In genomic region chr1:205343431-205344009, GRCh38 we compare ENCODE assay signal across 1 cellular context.
TF ChIP-seq lines count a peak whose summit lies in the region.

No MANE protein-coding gene starts in this region.

TF ChIP-seq in K562, 482 proteins besides CTCF, POLR2A, EP300 and RAD21:
- TF ChIP-seq, protein P1, sequence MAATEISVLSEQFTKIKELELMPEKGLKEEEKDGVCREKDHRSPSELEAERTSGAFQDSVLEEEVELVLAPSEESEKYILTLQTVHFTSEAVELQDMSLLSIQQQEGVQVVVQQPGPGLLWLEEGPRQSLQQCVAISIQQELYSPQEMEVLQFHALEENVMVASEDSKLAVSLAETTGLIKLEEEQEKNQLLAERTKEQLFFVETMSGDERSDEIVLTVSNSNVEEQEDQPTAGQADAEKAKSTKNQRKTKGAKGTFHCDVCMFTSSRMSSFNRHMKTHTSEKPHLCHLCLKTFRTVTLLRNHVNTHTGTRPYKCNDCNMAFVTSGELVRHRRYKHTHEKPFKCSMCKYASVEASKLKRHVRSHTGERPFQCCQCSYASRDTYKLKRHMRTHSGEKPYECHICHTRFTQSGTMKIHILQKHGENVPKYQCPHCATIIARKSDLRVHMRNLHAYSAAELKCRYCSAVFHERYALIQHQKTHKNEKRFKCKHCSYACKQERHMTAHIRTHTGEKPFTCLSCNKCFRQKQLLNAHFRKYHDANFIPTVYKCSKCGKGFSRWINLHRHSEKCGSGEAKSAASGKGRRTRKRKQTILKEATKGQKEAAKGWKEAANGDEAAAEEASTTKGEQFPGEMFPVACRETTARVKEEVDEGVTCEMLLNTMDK (IDR thresholded peaks at IDR 0.05; ENCODE audit: borderline replicate concordance, insufficient read depth, low read depth, low read length, poor library complexity, severe bottlenecking): peak; percentile 27
- 0 out of 2 replicates have a peak, but pooled peaks have one; percentile 17 for TF ChIP-seq USF1 (CRISPR knock-in tag; IDR thresholded peaks at IDR 0.05)
- TF ChIP-seq RBFOX2 (IDR thresholded peaks at IDR 0.05; ENCODE audit: low read depth, low read length): no peak
